In the genomic region with DNA sequence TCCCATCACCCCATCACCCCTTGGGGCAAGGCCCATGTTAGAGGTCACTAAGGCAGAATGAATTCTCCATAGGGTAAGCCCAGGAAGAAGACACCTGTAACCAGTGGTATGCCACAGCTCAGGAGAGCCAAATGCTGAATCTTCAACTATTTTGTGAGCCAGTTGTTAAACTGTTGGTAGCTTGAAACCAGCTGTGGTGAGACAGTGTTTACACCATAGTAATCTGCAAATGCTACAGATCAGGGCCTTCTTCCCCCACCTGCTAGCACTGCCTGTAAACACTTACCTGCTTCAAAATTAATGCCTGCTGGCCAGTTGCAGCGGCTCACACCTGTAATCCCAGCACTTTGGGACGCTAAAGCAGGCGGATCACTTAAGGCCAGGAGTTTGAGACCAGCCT, we compare ENCODE assay signal across 31 cellular contexts.
"Had no signal": no experiment of that assay in that cellular context is flagged by ENCODE, and none has a peak within 500 bp of the region (broad histone marks: within the 10 kb centered on the region; RNA-seq: fewer than 3 reads in every experiment).

No MANE protein-coding gene starts in this region.

- H3K4me3 ChIP-seq: adrenal gland, SJSA1 had no signal

- H3K27me3 ChIP-seq: adrenal gland, SJSA1 had no signal

- DNase-seq: activated B cell treated with CpG ODN at 0.5 μM for 24 hours; activated CD4-positive, alpha-beta T cell treated with anti-CD3 and anti-CD28 coated beads for 1 hour; activated CD4-positive, alpha-beta T cell treated with anti-CD3 and anti-CD28 coated beads, Interleukin-2, amount 10 ng/mL, durations not matched to agents 24 days and 14 days; activated CD4-positive, alpha-beta T cell treated with anti-CD3 and anti-CD28 coated beads, Interleukin-2, amount 50 U/mL, for 48 hours; activated CD8-positive, alpha-beta memory T cell treated with anti-CD3 and anti-CD28 coated beads, Interleukin-2, amount 10 ng/mL, durations not matched to agents 7 days and 5 days; activated effector memory CD4-positive, alpha-beta T cell treated with Interleukin-2 at 50 U/mL for 16 hours; activated naive CD4-positive, alpha-beta T cell; activated naive CD8-positive, alpha-beta T cell treated with anti-CD3 and anti-CD28 coated beads for 36 hours; activated T-cell treated with anti-CD3 and anti-CD28 coated beads, Interleukin-2, amount 50 U/mL, for 24 hours; adrenal gland; anterior cingulate cortex; cerebellar nuclear complex; KG1; NCI-H1105; NCI-H1436; NCI-H1694 treated with DMSO at 0.1 percent for 48 hours; NCI-H2029 treated with DMSO at 0.1 percent for 48 hours; NCI-H345; NCI-H510A; NCI-H526 treated with DMSO at 0.1 percent for 48 hours; NCI-H82; NK-92 treated with Interleukin-12 subunit alpha and Interleukin-12 subunit beta, amount 100 ng/mL, for 24 hours; OCI-M1; SHP77; SW 1271; T1000 had no signal

- H3K27me3 Mint-ChIP-seq: activated B cell treated with CpG ODN at 0.5 μM for 24 hours; activated CD4-positive, alpha-beta T cell treated with anti-CD3 and anti-CD28 coated beads, Interleukin-2, amount 10 ng/mL, durations not matched to agents 24 days and 14 days; activated CD8-positive, alpha-beta memory T cell treated with anti-CD3 and anti-CD28 coated beads, Interleukin-2, amount 10 ng/mL, durations not matched to agents 7 days and 5 days; activated naive CD8-positive, alpha-beta T cell treated with anti-CD3 and anti-CD28 coated beads for 36 hours; activated T-cell treated with anti-CD3 and anti-CD28 coated beads, Interleukin-2, amount 50 U/mL, for 24 hours had no signal

- H3K9me3 Mint-ChIP-seq: activated B cell treated with CpG ODN at 0.5 μM for 24 hours; activated CD4-positive, alpha-beta T cell treated with anti-CD3 and anti-CD28 coated beads, Interleukin-2, amount 10 ng/mL, durations not matched to agents 24 days and 14 days; activated naive CD8-positive, alpha-beta T cell treated with anti-CD3 and anti-CD28 coated beads for 36 hours; activated T-cell treated with anti-CD3 and anti-CD28 coated beads, Interleukin-2, amount 50 U/mL, for 24 hours; activated T-helper 1 cell treated with anti-CD3 and anti-CD28 coated beads, Interleukin-12 subunit alpha, Interleukin-12 subunit beta, Interleukin-2, Interleukin-4 antibody, amounts not matched to agents 30 ng/mL and 10 ng/mL and 1 ng/mL, durations not matched to agents 14 hours and 24 hours and 36 hours; T-helper 1 cell treated with Interleukin-12 subunit alpha and Interleukin-12 subunit beta and Interleukin-4 antibody, amounts not matched to agents 30 μg/mL and 1 μg/mL, for 36 hours had no signal

- H3K4me3 Mint-ChIP-seq: activated B cell treated with CpG ODN at 0.5 μM for 24 hours; activated CD4-positive, alpha-beta T cell treated with anti-CD3 and anti-CD28 coated beads, Interleukin-2, amount 10 ng/mL, durations not matched to agents 24 days and 14 days; activated CD8-positive, alpha-beta memory T cell treated with anti-CD3 and anti-CD28 coated beads, Interleukin-2, amount 10 ng/mL, durations not matched to agents 7 days and 5 days; activated naive CD8-positive, alpha-beta T cell treated with anti-CD3 and anti-CD28 coated beads for 36 hours; activated T-cell treated with anti-CD3 and anti-CD28 coated beads, Interleukin-2, amount 50 U/mL, for 24 hours; activated T-helper 1 cell treated with anti-CD3 and anti-CD28 coated beads, Interleukin-12 subunit alpha, Interleukin-12 subunit beta, Interleukin-2, Interleukin-4 antibody, amounts not matched to agents 30 ng/mL and 10 ng/mL and 1 ng/mL, durations not matched to agents 14 hours and 24 hours and 36 hours; T-helper 1 cell treated with Interleukin-12 subunit alpha and Interleukin-12 subunit beta and Interleukin-4 antibody, amounts not matched to agents 30 μg/mL and 1 μg/mL, for 36 hours had no signal

- H3K9me3 ChIP-seq: adrenal gland, SJSA1 had no signal

- H3K4me1 ChIP-seq: adrenal gland, SJSA1 had no signal

- ATAC-seq: activated CD8-positive, alpha-beta memory T cell treated with anti-CD3 and anti-CD28 coated beads, Interleukin-2, amount 10 ng/mL, durations not matched to agents 7 days and 5 days; Panc1; SK-N-SH treated with all-trans-retinoic acid at 6 μM for 48 hours had no signal

- H3K4me1 Mint-ChIP-seq: activated B cell treated with CpG ODN at 0.5 μM for 24 hours had no signal

- H3K27ac ChIP-seq: adrenal gland, SJSA1 had no signal

- H3K27ac Mint-ChIP-seq: activated B cell treated with CpG ODN at 0.5 μM for 24 hours; activated CD4-positive, alpha-beta T cell treated with anti-CD3 and anti-CD28 coated beads, Interleukin-2, amount 10 ng/mL, durations not matched to agents 24 days and 14 days; activated CD8-positive, alpha-beta memory T cell treated with anti-CD3 and anti-CD28 coated beads, Interleukin-2, amount 10 ng/mL, durations not matched to agents 7 days and 5 days; activated T-helper 1 cell treated with anti-CD3 and anti-CD28 coated beads, Interleukin-12 subunit alpha, Interleukin-12 subunit beta, Interleukin-2, Interleukin-4 antibody, amounts not matched to agents 30 ng/mL and 10 ng/mL and 1 ng/mL, durations not matched to agents 14 hours and 24 hours and 36 hours; T-helper 1 cell treated with Interleukin-12 subunit alpha and Interleukin-12 subunit beta and Interleukin-4 antibody, amounts not matched to agents 30 μg/mL and 1 μg/mL, for 36 hours had no signal
